In the genomic region with DNA sequence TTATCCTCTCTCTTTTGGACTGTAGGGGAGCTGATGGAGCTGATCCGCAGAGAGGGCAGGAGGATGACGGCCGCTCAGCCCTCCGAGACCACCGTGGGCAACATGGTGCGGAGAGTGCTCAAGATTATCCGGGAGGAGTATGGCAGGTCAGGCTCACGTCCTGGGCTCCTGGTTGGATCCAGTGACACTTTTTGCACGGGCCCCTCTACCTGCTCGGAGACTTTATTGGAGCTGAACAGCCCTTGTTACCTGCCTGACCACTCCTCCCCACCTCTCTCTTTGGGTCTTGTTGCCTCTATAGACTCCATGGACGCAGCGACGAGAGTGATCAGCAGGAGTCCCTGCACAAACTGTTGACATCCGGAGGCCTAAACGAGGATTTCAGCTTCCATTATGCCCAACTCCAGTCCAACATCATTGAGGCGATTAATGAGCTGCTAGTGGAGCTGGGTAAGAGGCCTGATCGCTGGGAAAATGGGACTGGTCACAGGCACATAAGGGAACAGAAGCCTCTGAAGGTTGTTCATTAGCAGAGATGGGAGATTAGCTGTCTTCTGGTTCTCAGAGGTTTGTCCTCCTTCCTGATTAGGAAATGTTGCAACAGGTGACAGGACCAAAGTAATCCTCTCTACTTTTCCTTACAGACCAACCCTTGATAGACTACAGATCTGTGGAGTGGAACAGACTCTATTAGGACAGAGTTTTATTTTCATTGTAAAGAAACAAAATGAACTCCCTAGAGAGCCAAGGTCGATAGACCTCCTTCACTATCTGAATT, we compare ENCODE assay signal across 8 cellular contexts. TPM values are rescaled to one million over a fixed set of nuclear protein-coding genes. Genes with fewer than 3 reads are reported as not detected.
DNase-seq lines count a peak whose midpoint lies in the region; ATAC-seq and TF ChIP-seq lines count a peak whose summit lies in the region.

No MANE protein-coding gene starts in this region.

- in situ Hi-C loops in KBM-7 (cut with MboI; ENCODE audit: low pct_unique_long_range_greater_than_20kb, low sequenced_read_pairs): no loop called here

- peak overlapping the region; percentile 71 to 100 (median 93) for H3K4me3 ChIP-seq in dorsolateral prefrontal cortex

- peaks cover 36% of the 10 kb centered on the region for H3K36me3 Mint-ChIP-seq in nephron (ENCODE audit: low read depth)

- peak overlapping the region in 55 of 59 donors; percentile 41 to 97 (median 88) for H3K27ac ChIP-seq in dorsolateral prefrontal cortex

- peak; percentile 19 for DNase-seq in EH (ENCODE audit: low read depth)
- peak; percentile 30 for DNase-seq in NCI-H69 (lab: John Stamatoyannopoulos, UW)
- DNase-seq in dorsolateral prefrontal cortex: no peak
- DNase-seq in KBM-7: no peak
- DNase-seq in NK-92 treated with Interleukin-12 subunit alpha and Interleukin-12 subunit beta, amount 100 ng/mL, for 24 hours (lab: John Stamatoyannopoulos, UW): no peak

- H3K27ac Mint-ChIP-seq in nephron: peak overlapping the region; percentile 83 to 98 (median 90)

- no peak for ATAC-seq in HG03095 (IDR thresholded peaks at IDR 0.05; ENCODE audit: unreplicated experiment)
- ATAC-seq in GM19035 (IDR thresholded peaks at IDR 0.05; ENCODE audit: unreplicated experiment): no peak

- H3K4me1 Mint-ChIP-seq in nephron: peaks cover 35% of the 10 kb centered on the region

- no peak for TF ChIP-seq CTCF in dorsolateral prefrontal cortex (IDR thresholded peaks at IDR 0.05 in 54 of 56, conservative IDR thresholded peaks at IDR 0.05 in 2 of 56; ENCODE audit: low read depth in 1 of 56, partially characterized antibody in 56 of 56)
- no peak for TF ChIP-seq CTCF in nephron (IDR thresholded peaks at IDR 0.05; ENCODE audit: unreplicated experiment in 3 of 3)

- H3K9me3 Mint-ChIP-seq in nephron: peaks cover 7% of the 10 kb centered on the region

- H3K4me3 Mint-ChIP-seq in nephron: peak overlapping the region; percentile 99 to 100 (median 99)

- no peaks in the 10 kb centered on the region for H3K27me3 ChIP-seq in dorsolateral prefrontal cortex

- intact Hi-C loops in dorsolateral prefrontal cortex (cut with DNase I): loop anchor here (5.0 kb wide), 4 partner anchors 49 to 64 kb away; partner anchors contain the start of genes ZC2HC1C (in 2 of the 2) and MLH3 (in 1 of the 2)

- H3K27me3 Mint-ChIP-seq in nephron (ENCODE audit: low read depth): no peaks in the 10 kb centered on the region

RNA-seq across cellular contexts. Expression of gene EIF2B2, which starts 0.7 kb away (rescaled TPM):
- total RNA-seq in dorsolateral prefrontal cortex: 10 to 100 TPM; 25.4 to 55.5 (median 38.0) TPM

RNA-seq across cellular contexts. Expression of gene MLH3, which starts 47.8 kb away (rescaled TPM):
- total RNA-seq in dorsolateral prefrontal cortex: 10 to 100 TPM; 31.8 to 59.8 (median 43.1) TPM

RNA-seq across cellular contexts. Expression of gene PGF, which starts 48.0 kb away (rescaled TPM):
- 10 to 100 TPM in 1 of 120 experiments, 1 to 10 TPM in 119; 1.3 to 14.5 (median 3.0) TPM for total RNA-seq in dorsolateral prefrontal cortex

Comparison
In these comparisons a context has a peak if more than half of its experiments do, and no peak if none do; other contexts are left out.
1. DNase-seq: peak in EH (single experiment) and NCI-H69 (single experiment); none in dorsolateral prefrontal cortex (0 of 10), KBM-7 (single experiment) and NK-92 treated with Interleukin-12 subunit alpha and Interleukin-12 subunit beta, amount 100 ng/mL, for 24 hours (single experiment).